16 cellular contexts compared by ENCODE assay signal in the genomic region with DNA sequence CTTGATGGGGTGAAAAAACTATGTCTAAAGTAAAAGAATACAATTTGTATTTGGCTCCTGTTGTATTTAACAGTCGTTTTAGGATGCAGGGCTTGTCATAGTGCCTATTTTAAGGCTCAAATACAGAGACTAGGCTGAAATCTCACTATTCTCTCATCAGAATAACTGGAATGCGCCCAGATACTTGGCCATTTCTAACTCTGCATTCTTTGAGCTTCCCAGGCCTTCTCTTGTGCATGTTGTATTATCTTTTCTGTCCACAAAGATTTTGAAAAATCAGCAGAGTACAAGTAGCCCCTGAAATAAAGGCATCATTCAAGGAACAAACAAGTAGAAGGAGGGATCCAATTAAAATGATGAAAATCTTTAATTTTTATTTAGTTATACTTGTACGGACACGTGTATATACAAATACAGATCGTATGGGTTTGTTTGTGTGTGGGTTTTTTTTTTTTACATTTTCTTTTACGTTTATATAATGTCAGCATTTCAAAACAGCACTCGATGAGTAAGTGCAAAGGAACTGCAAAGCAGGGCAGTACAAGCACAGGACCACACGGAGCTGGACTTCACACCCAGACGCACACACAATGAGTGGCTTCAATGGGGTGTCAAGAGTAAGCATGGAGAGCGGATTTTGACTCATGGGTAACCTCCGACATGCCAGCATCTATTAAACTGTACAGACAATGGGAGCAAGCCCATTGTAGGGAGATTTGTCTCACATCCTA.
A peak's percentile ranks its signal among the peaks of the same experiment; 100 is the strongest.
DNase-seq lines count a peak whose midpoint lies in the region; ATAC-seq and TF ChIP-seq lines count a peak whose summit lies in the region.
"Had no signal": no experiment of that assay in that cellular context is flagged by ENCODE, and none has a peak within 500 bp of the region (broad histone marks: within the 10 kb centered on the region; RNA-seq: fewer than 3 reads in every experiment).

No MANE protein-coding gene starts in this region.

- H3K4me3 ChIP-seq in fibroblast of pulmonary artery (replicated peaks; ENCODE audit: low read depth, low read length) (no peak overlapping the region), skeletal muscle cell (ENCODE audit: low read depth, low read length) (no peak overlapping the region)
- H3K4me3 ChIP-seq: psoas muscle had no signal

- DNase-seq in ELR (ENCODE audit: low read depth) (peak; percentile 63), fibroblast of pulmonary artery (ENCODE audit: low read depth) (peak; percentile 33), skeletal muscle cell (ENCODE audit: low read depth) (peak; percentile 56), retina (no peak), NCI-H187 (lab: John Stamatoyannopoulos, UW) (no peak)
- DNase-seq: activated CD4-positive, alpha-beta T cell treated with anti-CD3 and anti-CD28 coated beads, Interleukin-2, amount 50 U/mL, for 1 hour; activated CD8-positive, alpha-beta memory T cell treated with anti-CD3 and anti-CD28 coated beads, Interleukin-2, amount 50 U/mL, for 48 hours; amygdala; CD8-positive, alpha-beta memory T cell; DND-41; effector memory CD4-positive, alpha-beta T cell; NCI-H524 treated with DMSO at 0.1 percent for 48 hours; psoas muscle had no signal

- ATAC-seq in HG02885 (IDR thresholded peaks at IDR 0.05; ENCODE audit: poor library complexity, unreplicated experiment), result no peak
- ATAC-seq: psoas muscle, Right ventricle myocardium inferior had no signal

- TF ChIP-seq CTCF in fibroblast of pulmonary artery (IDR thresholded peaks at IDR 0.05; ENCODE audit: low read length, missing control alignments), result no peak

- H3K27ac ChIP-seq in angular gyrus (ENCODE audit: low read depth, low read length), result peak overlapping the region; percentile 24
- H3K27ac ChIP-seq: psoas muscle had no signal

Comparison
In these comparisons a context has a peak if more than half of its experiments do, and no peak if none do; other contexts are left out.
1. DNase-seq: peak in ELR (single experiment), fibroblast of pulmonary artery (single experiment) and skeletal muscle cell (single experiment); none in retina (single experiment) and NCI-H187 (0 of 2).